Comparison of ENCODE assay signal across 18 cellular contexts in genomic region chr1:119181236-119181635, GRCh38.
"Had no signal": no experiment of that assay in that cellular context is flagged by ENCODE, and none has a peak within 500 bp of the region (broad histone marks: within the 10 kb centered on the region; RNA-seq: fewer than 3 reads in every experiment).

No MANE protein-coding gene starts in this region.

- ATAC-seq: foreskin keratinocyte; left cardiac atrium; lower lobe of right lung; natural killer cell treated with Interleukin-12 subunit alpha and Interleukin-12 subunit beta and Interleukin-15 and Interleukin-18, amount 100 ng/mL, for 72 hours had no signal

- H3K9me3 ChIP-seq: lower lobe of right lung, right atrium auricular region, thyroid gland, uterus had no signal

- H3K27ac ChIP-seq: foreskin keratinocyte, left ventricle myocardium inferior, lower lobe of right lung, right atrium auricular region, sigmoid colon, skin epidermis, thyroid gland, upper lobe of left lung, uterus had no signal

- H3K27ac Mint-ChIP-seq: memory B cell had no signal

- H3K4me1 Mint-ChIP-seq: memory B cell had no signal

- H3K36me3 ChIP-seq: lower lobe of right lung, right atrium auricular region, uterus had no signal

- H3K4me3 Mint-ChIP-seq: memory B cell; natural killer cell treated with Interleukin-12 subunit alpha and Interleukin-12 subunit beta and Interleukin-15 and Interleukin-18, amount 100 ng/mL, for 72 hours had no signal

- H3K27me3 Mint-ChIP-seq: memory B cell; natural killer cell treated with Interleukin-12 subunit alpha and Interleukin-12 subunit beta and Interleukin-15 and Interleukin-18, amount 100 ng/mL, for 72 hours had no signal

- H3K27me3 ChIP-seq: foreskin keratinocyte, right atrium auricular region, sigmoid colon, thyroid gland, upper lobe of left lung, uterus had no signal

- H3K4me3 ChIP-seq: left ventricle myocardium inferior, lower lobe of right lung, right atrium auricular region, sigmoid colon, skin epidermis, thyroid gland, upper lobe of left lung, uterus had no signal

- H3K4me1 ChIP-seq: foreskin keratinocyte, left ventricle myocardium inferior, lower lobe of right lung, right atrium auricular region, sigmoid colon, thyroid gland, upper lobe of left lung, uterus had no signal

- DNase-seq: effector memory CD4-positive, alpha-beta T cell; erythroblast; foreskin keratinocyte; kidney; left cardiac atrium; left ventricle myocardium inferior; lower lobe of right lung; midbrain; sigmoid colon; stimulated activated CD4-positive, alpha-beta T cell treated with anti-CD3 and anti-CD28 coated beads, Interleukin-2, amount 100 ng/mL, for 48 hours; stimulated activated naive CD4-positive, alpha-beta T cell treated with Interleukin-2 at 50 U/mL for 16 hours; thyroid gland; upper lobe of left lung; uterus had no signal
